In genomic region chr4:85725727-85726170, GRCh38 we compare ENCODE assay signal across 8 cellular contexts.
DNase-seq lines count a peak whose midpoint lies in the region; ATAC-seq and TF ChIP-seq lines count a peak whose summit lies in the region.

No MANE protein-coding gene starts in this region.

- peak overlapping the region in 7 of 11 experiments; percentile 14 to 72 (median 54); a peak in 8 of 22 replicates for H3K9ac ChIP-seq in BLaER1 treated with 17β-estradiol and CSF1 and Interleukin-3, amounts not matched to agents 10 nM and 100 nM

- no peaks in the 10 kb centered on the region for H3K27me3 ChIP-seq in BLaER1 treated with 17β-estradiol and CSF1 and Interleukin-3, amounts not matched to agents 10 nM and 100 nM
- no peaks in the 10 kb centered on the region for H3K27me3 ChIP-seq in HL-60 (ENCODE audit: insufficient read depth, poor library complexity, severe bottlenecking)

- peak; percentile 30 to 79 for DNase-seq in HL-60 (ENCODE audit: low read depth in 1 of 2, low spot score in 1 of 2)
- no peak for DNase-seq in coronary artery (ENCODE audit: low spot score)
- DNase-seq in renal cortical epithelial cell (ENCODE audit: low read depth): peak; percentile 59
- no peak for DNase-seq in SHP77 (lab: John Stamatoyannopoulos, UW)
- DNase-seq in stimulated activated CD4-positive, alpha-beta T cell treated with anti-CD3 and anti-CD28 coated beads, Interleukin-2, amount 100 ng/mL, for 48 hours: no peak
- no peak for DNase-seq in midbrain (lab: John Stamatoyannopoulos, UW)

- no peaks in the 10 kb centered on the region for H3K9me3 ChIP-seq in BLaER1 treated with 17β-estradiol and CSF1 and Interleukin-3, amounts not matched to agents 10 nM and 100 nM (replicated peaks in 1 of 11)

- H3K4me2 ChIP-seq in BLaER1 treated with 17β-estradiol and CSF1 and Interleukin-3, amounts not matched to agents 10 nM and 100 nM: peak overlapping the region; percentile 50 to 84 (median 64)

- no peaks in the 10 kb centered on the region for H4K20me1 ChIP-seq in BLaER1 treated with 17β-estradiol and CSF1 and Interleukin-3, amounts not matched to agents 10 nM and 100 nM

- peak; percentile 78 for ATAC-seq in GM21423 (IDR thresholded peaks at IDR 0.05; ENCODE audit: unreplicated experiment)

- no peaks in the 10 kb centered on the region for H3K36me3 ChIP-seq in BLaER1 treated with 17β-estradiol and CSF1 and Interleukin-3, amounts not matched to agents 10 nM and 100 nM

- peak overlapping the region; percentile 16 to 90 (median 71); a peak in 20 of 22 replicates for H3K27ac ChIP-seq in BLaER1 treated with 17β-estradiol and CSF1 and Interleukin-3, amounts not matched to agents 10 nM and 100 nM
- H3K27ac ChIP-seq in HL-60 (replicated peaks) (peak overlapping the region; percentile 78), coronary artery (peak overlapping the region; percentile 28 to 77)

- H3K4me1 ChIP-seq in BLaER1 treated with 17β-estradiol and CSF1 and Interleukin-3, amounts not matched to agents 10 nM and 100 nM: peaks cover 14 to 65% (median 17%) of the 10 kb centered on the region in 10 experiments

- TF ChIP-seq CTCF in HL-60 (IDR thresholded peaks at IDR 0.05; ENCODE audit: insufficient read depth, low read length): no peak
- TF ChIP-seq CTCF in coronary artery (IDR thresholded peaks at IDR 0.05): no peak

- no peak overlapping the region for H3K4me3 ChIP-seq in BLaER1 treated with 17β-estradiol and CSF1 and Interleukin-3, amounts not matched to agents 10 nM and 100 nM
- no peak overlapping the region for H3K4me3 ChIP-seq in HL-60 (replicated peaks; ENCODE audit: insufficient read depth, low read length)
- H3K4me3 ChIP-seq in coronary artery: no peak overlapping the region

Comparison
In these comparisons a context has a peak if more than half of its experiments do, and no peak if none do; other contexts are left out.
1. DNase-seq: peak in HL-60 (2 of 2) and renal cortical epithelial cell (single experiment); none in coronary artery (single experiment), SHP77 (0 of 2), stimulated activated CD4-positive, alpha-beta T cell treated with anti-CD3 and anti-CD28 coated beads, Interleukin-2, amount 100 ng/mL, for 48 hours (0 of 2) and midbrain (single experiment).
2. Peak in every context shown above with its lines, with median percentiles within 50 percentile points of each other: H3K27ac ChIP-seq.